1 cellular context compared by ENCODE assay signal in the genomic region with DNA sequence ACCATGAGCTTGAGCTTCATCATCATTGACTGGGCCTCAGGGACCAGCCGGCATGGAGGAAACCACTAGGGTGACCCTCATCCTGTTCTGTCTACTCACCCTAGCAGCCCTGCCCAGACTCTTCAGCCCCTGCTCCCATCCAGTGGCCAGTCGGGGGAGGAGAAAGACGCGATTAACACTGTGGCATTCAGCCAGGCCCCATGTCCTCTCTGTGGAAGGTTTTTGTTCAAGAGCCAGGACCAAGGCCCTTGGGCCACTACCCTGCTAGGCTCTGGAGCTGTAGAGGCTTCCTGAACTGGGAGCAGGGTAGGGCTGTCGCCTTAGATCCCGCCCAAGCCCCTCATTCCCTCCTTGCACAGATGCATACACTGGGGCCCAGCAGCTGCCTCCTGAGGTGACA.
TF ChIP-seq lines count a peak whose summit lies in the region.

No MANE protein-coding gene starts in this region.

TF ChIP-seq in K562, 482 proteins besides CTCF, POLR2A, EP300 and RAD21:
- TF ChIP-seq NFYB (IDR thresholded peaks at IDR 0.05; ENCODE audit: extremely low read depth, insufficient read length), result no peak
- TF ChIP-seq COPS2 (conservative IDR thresholded peaks at IDR 0.05), result no peak
- no peak for TF ChIP-seq MYBL2 (IDR thresholded peaks at IDR 0.05; ENCODE audit: low read depth)
- TF ChIP-seq MYBL2 (CRISPR knock-in tag; IDR thresholded peaks at IDR 0.05; ENCODE audit: borderline replicate concordance), result no peak
- TF ChIP-seq ADNP (tag; IDR thresholded peaks at IDR 0.05), result no peak
- TF ChIP-seq, protein P1, sequence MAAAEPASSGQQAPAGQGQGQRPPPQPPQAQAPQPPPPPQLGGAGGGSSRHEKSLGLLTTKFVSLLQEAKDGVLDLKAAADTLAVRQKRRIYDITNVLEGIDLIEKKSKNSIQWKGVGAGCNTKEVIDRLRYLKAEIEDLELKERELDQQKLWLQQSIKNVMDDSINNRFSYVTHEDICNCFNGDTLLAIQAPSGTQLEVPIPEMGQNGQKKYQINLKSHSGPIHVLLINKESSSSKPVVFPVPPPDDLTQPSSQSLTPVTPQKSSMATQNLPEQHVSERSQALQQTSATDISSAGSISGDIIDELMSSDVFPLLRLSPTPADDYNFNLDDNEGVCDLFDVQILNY (CRISPR knock-in tag; IDR thresholded peaks at IDR 0.05), result no peak
- TF ChIP-seq, protein P2, sequence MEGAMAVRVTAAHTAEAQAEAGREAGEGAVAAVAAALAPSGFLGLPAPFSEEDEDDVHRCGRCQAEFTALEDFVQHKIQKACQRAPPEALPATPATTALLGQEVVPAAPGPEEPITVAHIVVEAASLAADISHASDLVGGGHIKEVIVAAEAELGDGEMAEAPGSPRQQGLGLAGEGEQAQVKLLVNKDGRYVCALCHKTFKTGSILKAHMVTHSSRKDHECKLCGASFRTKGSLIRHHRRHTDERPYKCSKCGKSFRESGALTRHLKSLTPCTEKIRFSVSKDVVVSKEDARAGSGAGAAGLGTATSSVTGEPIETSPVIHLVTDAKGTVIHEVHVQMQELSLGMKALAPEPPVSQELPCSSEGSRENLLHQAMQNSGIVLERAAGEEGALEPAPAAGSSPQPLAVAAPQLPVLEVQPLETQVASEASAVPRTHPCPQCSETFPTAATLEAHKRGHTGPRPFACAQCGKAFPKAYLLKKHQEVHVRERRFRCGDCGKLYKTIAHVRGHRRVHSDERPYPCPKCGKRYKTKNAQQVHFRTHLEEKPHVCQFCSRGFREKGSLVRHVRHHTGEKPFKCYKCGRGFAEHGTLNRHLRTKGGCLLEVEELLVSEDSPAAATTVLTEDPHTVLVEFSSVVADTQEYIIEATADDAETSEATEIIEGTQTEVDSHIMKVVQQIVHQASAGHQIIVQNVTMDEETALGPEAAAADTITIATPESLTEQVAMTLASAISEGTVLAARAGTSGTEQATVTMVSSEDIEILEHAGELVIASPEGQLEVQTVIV (CRISPR knock-in tag; IDR thresholded peaks at IDR 0.05; ENCODE audit: borderline replicate concordance), result no peak
- no peak for TF ChIP-seq SP1 (CRISPR knock-in tag; IDR thresholded peaks at IDR 0.05)
- TF ChIP-seq ESRRA (IDR thresholded peaks at IDR 0.05; ENCODE audit: borderline replicate concordance, low read depth), result no peak
- TF ChIP-seq ZNF23 (CRISPR knock-in tag; IDR thresholded peaks at IDR 0.05), result no peak
- no peak for TF ChIP-seq SRF (CRISPR knock-in tag; IDR thresholded peaks at IDR 0.05)
- TF ChIP-seq ETV1 (tag; conservative IDR thresholded peaks at IDR 0.05; ENCODE audit: low read depth), result no peak
- no peak for TF ChIP-seq U2AF2 (optimal IDR thresholded peaks at IDR 0.05; ENCODE audit: low read depth, low read length)
